ENCODE assay signal across 8 cellular contexts in the genomic region with DNA sequence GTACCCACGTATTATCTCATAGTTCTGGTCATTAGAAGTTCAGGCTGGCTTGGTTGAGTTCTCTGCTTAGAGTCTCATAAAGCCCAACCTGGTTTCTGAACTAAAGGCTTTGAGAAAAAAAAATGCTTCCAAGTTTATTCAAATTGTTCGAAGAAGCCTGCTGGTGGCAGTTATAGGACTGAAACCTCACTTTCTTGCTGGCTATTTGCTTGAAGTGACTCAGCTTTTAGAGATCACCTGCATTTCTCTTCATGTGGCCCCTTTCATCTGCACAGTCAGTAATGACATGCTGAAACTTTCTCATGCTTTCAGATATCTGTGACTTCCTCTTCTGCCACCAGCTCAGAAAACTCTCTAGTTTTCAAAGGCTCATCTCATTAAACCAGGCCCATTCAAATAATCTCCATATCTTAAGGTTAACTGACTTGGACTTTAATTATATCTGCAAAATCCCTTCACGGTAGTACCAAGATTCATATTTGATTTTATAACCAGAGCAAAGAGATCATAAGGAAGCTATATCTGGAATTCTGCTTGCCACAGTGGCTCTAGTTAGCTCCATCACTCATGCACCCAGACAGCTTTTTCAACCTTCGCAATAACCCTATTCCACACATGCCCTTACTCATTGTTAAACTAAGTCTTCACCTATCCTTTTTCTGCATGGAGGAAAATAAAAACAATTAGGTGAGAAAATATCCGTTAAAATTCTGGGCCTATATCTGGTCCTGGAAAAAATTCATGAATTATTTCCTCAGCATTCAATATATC.
DNase-seq lines count a peak whose midpoint lies in the region; ATAC-seq and TF ChIP-seq lines count a peak whose summit lies in the region.

No MANE protein-coding gene starts in this region.

- H3K9me3 ChIP-seq in cardiac muscle cell (ENCODE audit: low read depth): no peaks in the 10 kb centered on the region

- peaks cover 50% of the 10 kb centered on the region for H3K4me1 Mint-ChIP-seq in stimulated activated effector memory CD8-positive, alpha-beta T cell treated with anti-CD3 and anti-CD28 coated beads, Interleukin-12 subunit alpha, Interleukin-12 subunit beta, amount 100 ng/mL, for 72 hours

- DNase-seq in cardiac muscle cell (ENCODE audit: low read depth in 1 of 2, low spot score in 1 of 2) (peak in 1 of 2 donors; percentile 11), Right ventricle myocardium superior (no peak), NOMO-1 treated with DMSO at 0.1 percent for 48 hours (lab: John Stamatoyannopoulos, UW; ENCODE audit: unreplicated experiment) (peak; percentile 81), EL (no peak), DMS79 (lab: John Stamatoyannopoulos, UW) (no peak), activated gamma-delta T cell (lab: John Stamatoyannopoulos, UW) (no peak)
- DNase-seq in stimulated activated effector memory CD8-positive, alpha-beta T cell treated with anti-CD3 and anti-CD28 coated beads, Interleukin-12 subunit alpha, Interleukin-12 subunit beta, amount 100 ng/mL, for 72 hours (ENCODE audit: low spot score in 2 of 2): no peak

- TF ChIP-seq CTCF in cardiac muscle cell (IDR thresholded peaks at IDR 0.05; ENCODE audit: low read depth, low read length): no peak

- H3K27ac Mint-ChIP-seq in stimulated activated effector memory CD8-positive, alpha-beta T cell treated with anti-CD3 and anti-CD28 coated beads, Interleukin-12 subunit alpha, Interleukin-12 subunit beta, amount 100 ng/mL, for 72 hours: no peak overlapping the region

- intact Hi-C loops in Right ventricle myocardium superior (cut with DNase I): no loop called here

- H3K9me3 Mint-ChIP-seq in stimulated activated effector memory CD8-positive, alpha-beta T cell treated with anti-CD3 and anti-CD28 coated beads, Interleukin-12 subunit alpha, Interleukin-12 subunit beta, amount 100 ng/mL, for 72 hours: peaks cover 2% of the 10 kb centered on the region

- no peak overlapping the region for H3K4me3 ChIP-seq in cardiac muscle cell

- H3K36me3 Mint-ChIP-seq in stimulated activated effector memory CD8-positive, alpha-beta T cell treated with anti-CD3 and anti-CD28 coated beads, Interleukin-12 subunit alpha, Interleukin-12 subunit beta, amount 100 ng/mL, for 72 hours: no peaks in the 10 kb centered on the region

- H3K27ac ChIP-seq in cardiac muscle cell: peak overlapping the region; percentile 74

- no peaks in the 10 kb centered on the region for H3K27me3 ChIP-seq in cardiac muscle cell

- H3K36me3 ChIP-seq in cardiac muscle cell: no peaks in the 10 kb centered on the region

- peaks cover 22% of the 10 kb centered on the region for H3K4me1 ChIP-seq in cardiac muscle cell (ENCODE audit: low read depth)

- peak overlapping the region; percentile 18 for H3K4me3 Mint-ChIP-seq in stimulated activated effector memory CD8-positive, alpha-beta T cell treated with anti-CD3 and anti-CD28 coated beads, Interleukin-12 subunit alpha, Interleukin-12 subunit beta, amount 100 ng/mL, for 72 hours

- ATAC-seq in Right ventricle myocardium superior (ENCODE audit: poor library complexity) (no peak), HG02840 (IDR thresholded peaks at IDR 0.05; ENCODE audit: low FRiP score, unreplicated experiment) (peak; percentile 91)
- ATAC-seq in stimulated activated effector memory CD8-positive, alpha-beta T cell treated with anti-CD3 and anti-CD28 coated beads, Interleukin-12 subunit alpha, Interleukin-12 subunit beta, amount 100 ng/mL, for 72 hours: peak; percentile 93
